In genomic region chr17:75749545-75750389, GRCh38 we compare ENCODE assay signal across 1 cellular context.
TF ChIP-seq lines count a peak whose summit lies in the region.

No MANE protein-coding gene starts in this region.

TF ChIP-seq in K562, 482 proteins besides CTCF, POLR2A, EP300 and RAD21 (continued from another document and continues in another):
- TF ChIP-seq PATZ1 (CRISPR knock-in tag; IDR thresholded peaks at IDR 0.05; ENCODE audit: borderline replicate concordance), result no peak
- TF ChIP-seq BRF1 (IDR thresholded peaks at IDR 0.05; ENCODE audit: borderline replicate concordance, extremely low read depth, insufficient read length), result no peak
- TF ChIP-seq ZNF740 (CRISPR knock-in tag; IDR thresholded peaks at IDR 0.05), result 0 out of 2 replicates have a peak, but pooled peaks have one; percentile 39
- no peak for TF ChIP-seq ZNF740 (tag; IDR thresholded peaks at IDR 0.05)
- no peak for TF ChIP-seq TCF3 (CRISPR knock-in tag; IDR thresholded peaks at IDR 0.05)
- TF ChIP-seq ETS1 (conservative IDR thresholded peaks at IDR 0.05; ENCODE audit: control insufficient read depth, low read depth, low read length), result no peak
- 0 out of 2 replicates have a peak, but pooled peaks have one; percentile 29 for TF ChIP-seq MYC (IDR thresholded peaks at IDR 0.05; ENCODE audit: low read depth, low read length)
- no peak for TF ChIP-seq MYC (CRISPR knock-in tag; IDR thresholded peaks at IDR 0.05; ENCODE audit: borderline replicate concordance, low read depth)
- no peak for TF ChIP-seq NR1H2 (CRISPR knock-in tag; IDR thresholded peaks at IDR 0.05)
- TF ChIP-seq, protein P1, sequence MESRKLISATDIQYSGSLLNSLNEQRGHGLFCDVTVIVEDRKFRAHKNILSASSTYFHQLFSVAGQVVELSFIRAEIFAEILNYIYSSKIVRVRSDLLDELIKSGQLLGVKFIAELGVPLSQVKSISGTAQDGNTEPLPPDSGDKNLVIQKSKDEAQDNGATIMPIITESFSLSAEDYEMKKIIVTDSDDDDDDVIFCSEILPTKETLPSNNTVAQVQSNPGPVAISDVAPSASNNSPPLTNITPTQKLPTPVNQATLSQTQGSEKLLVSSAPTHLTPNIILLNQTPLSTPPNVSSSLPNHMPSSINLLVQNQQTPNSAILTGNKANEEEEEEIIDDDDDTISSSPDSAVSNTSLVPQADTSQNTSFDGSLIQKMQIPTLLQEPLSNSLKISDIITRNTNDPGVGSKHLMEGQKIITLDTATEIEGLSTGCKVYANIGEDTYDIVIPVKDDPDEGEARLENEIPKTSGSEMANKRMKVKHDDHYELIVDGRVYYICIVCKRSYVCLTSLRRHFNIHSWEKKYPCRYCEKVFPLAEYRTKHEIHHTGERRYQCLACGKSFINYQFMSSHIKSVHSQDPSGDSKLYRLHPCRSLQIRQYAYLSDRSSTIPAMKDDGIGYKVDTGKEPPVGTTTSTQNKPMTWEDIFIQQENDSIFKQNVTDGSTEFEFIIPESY (CRISPR knock-in tag; IDR thresholded peaks at IDR 0.05), result 0 out of 2 replicates have a peak, but pooled peaks have one; percentile 39
- no peak for TF ChIP-seq ZNF444 (CRISPR knock-in tag; IDR thresholded peaks at IDR 0.05)
- TF ChIP-seq HNRNPLL (IDR thresholded peaks at IDR 0.05; ENCODE audit: low read depth, low read length, poor library complexity, severe bottlenecking), result no peak
- TF ChIP-seq CHD1 (IDR thresholded peaks at IDR 0.05; ENCODE audit: low read length), result no peak
- no peak for TF ChIP-seq PHF20 (IDR thresholded peaks at IDR 0.05; ENCODE audit: partially characterized antibody)
- no peak for TF ChIP-seq FOSL1 (tag; conservative IDR thresholded peaks at IDR 0.05)
- TF ChIP-seq STAT5B (CRISPR knock-in tag; IDR thresholded peaks at IDR 0.05), result no peak
- peak; percentile 65 for TF ChIP-seq RB1 (IDR thresholded peaks at IDR 0.05; ENCODE audit: low read depth)
- TF ChIP-seq ID3 (CRISPR knock-in tag; IDR thresholded peaks at IDR 0.05), result no peak
- TF ChIP-seq ID3 (tag; IDR thresholded peaks at IDR 0.05), result no peak
- TF ChIP-seq ZNF717 (CRISPR knock-in tag; IDR thresholded peaks at IDR 0.05), result no peak
- TF ChIP-seq ADNP (tag; IDR thresholded peaks at IDR 0.05), result no peak
- TF ChIP-seq ZNF79 (CRISPR knock-in tag; IDR thresholded peaks at IDR 0.05; ENCODE audit: low read depth), result no peak
- TF ChIP-seq ATF7 (IDR thresholded peaks at IDR 0.05), result no peak; the same call in none of the 2 replicates
- no peak for TF ChIP-seq E2F8 (IDR thresholded peaks at IDR 0.05; ENCODE audit: low read depth, partially characterized antibody)
- TF ChIP-seq HES1 (IDR thresholded peaks at IDR 0.05; ENCODE audit: low read depth), result no peak
- TF ChIP-seq TCFL5 (CRISPR knock-in tag; conservative IDR thresholded peaks at IDR 0.05), result no peak
- no peak for TF ChIP-seq L3MBTL2 (IDR thresholded peaks at IDR 0.05)
- TF ChIP-seq CHAMP1 (IDR thresholded peaks at IDR 0.05), result no peak
- TF ChIP-seq SMAD3 (CRISPR knock-in tag; conservative IDR thresholded peaks at IDR 0.05), result no peak
- TF ChIP-seq MYBL2 (IDR thresholded peaks at IDR 0.05; ENCODE audit: low read depth), result no peak
- TF ChIP-seq MYBL2 (CRISPR knock-in tag; IDR thresholded peaks at IDR 0.05; ENCODE audit: borderline replicate concordance), result no peak
- no peak for TF ChIP-seq FUS (optimal IDR thresholded peaks at IDR 0.05; ENCODE audit: low read depth, low read length)
- no peak for TF ChIP-seq TEAD1 (CRISPR knock-in tag; IDR thresholded peaks at IDR 0.05)
- TF ChIP-seq NCOA2 (IDR thresholded peaks at IDR 0.05; ENCODE audit: partially characterized antibody in 2 of 2), result no peak
- no peak for TF ChIP-seq ZNF668 (CRISPR knock-in tag; IDR thresholded peaks at IDR 0.05)
- TF ChIP-seq, protein P2, sequence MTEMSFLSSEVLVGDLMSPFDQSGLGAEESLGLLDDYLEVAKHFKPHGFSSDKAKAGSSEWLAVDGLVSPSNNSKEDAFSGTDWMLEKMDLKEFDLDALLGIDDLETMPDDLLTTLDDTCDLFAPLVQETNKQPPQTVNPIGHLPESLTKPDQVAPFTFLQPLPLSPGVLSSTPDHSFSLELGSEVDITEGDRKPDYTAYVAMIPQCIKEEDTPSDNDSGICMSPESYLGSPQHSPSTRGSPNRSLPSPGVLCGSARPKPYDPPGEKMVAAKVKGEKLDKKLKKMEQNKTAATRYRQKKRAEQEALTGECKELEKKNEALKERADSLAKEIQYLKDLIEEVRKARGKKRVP (CRISPR knock-in tag; IDR thresholded peaks at IDR 0.05), result 0 out of 2 replicates have a peak, but pooled peaks have one; percentile 28
- TF ChIP-seq, protein P3, sequence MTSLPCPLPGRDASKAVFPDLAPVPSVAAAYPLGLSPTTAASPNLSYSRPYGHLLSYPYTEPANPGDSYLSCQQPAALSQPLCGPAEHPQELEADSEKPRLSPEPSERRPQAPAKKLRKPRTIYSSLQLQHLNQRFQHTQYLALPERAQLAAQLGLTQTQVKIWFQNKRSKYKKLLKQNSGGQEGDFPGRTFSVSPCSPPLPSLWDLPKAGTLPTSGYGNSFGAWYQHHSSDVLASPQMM (CRISPR knock-in tag; IDR thresholded peaks at IDR 0.05), result no peak
- TF ChIP-seq, protein P4, sequence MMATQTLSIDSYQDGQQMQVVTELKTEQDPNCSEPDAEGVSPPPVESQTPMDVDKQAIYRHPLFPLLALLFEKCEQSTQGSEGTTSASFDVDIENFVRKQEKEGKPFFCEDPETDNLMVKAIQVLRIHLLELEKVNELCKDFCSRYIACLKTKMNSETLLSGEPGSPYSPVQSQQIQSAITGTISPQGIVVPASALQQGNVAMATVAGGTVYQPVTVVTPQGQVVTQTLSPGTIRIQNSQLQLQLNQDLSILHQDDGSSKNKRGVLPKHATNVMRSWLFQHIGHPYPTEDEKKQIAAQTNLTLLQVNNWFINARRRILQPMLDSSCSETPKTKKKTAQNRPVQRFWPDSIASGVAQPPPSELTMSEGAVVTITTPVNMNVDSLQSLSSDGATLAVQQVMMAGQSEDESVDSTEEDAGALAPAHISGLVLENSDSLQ (IDR thresholded peaks at IDR 0.05), result no peak
- no peak for TF ChIP-seq HOMEZ (CRISPR knock-in tag; IDR thresholded peaks at IDR 0.05)
- no peak for TF ChIP-seq ZNF551 (CRISPR knock-in tag; IDR thresholded peaks at IDR 0.05)
- TF ChIP-seq KLF1 (tag; IDR thresholded peaks at IDR 0.05), result no peak
- no peak for TF ChIP-seq ZKSCAN1 (IDR thresholded peaks at IDR 0.05; ENCODE audit: low read depth, low read length)
- peak; percentile 20; the same call in 1 of the 2 replicates for TF ChIP-seq JUND (IDR thresholded peaks at IDR 0.05; ENCODE audit: borderline replicate concordance, low read depth, low read length)
- no peak for TF ChIP-seq JUND (tag; IDR thresholded peaks at IDR 0.05; ENCODE audit: borderline replicate concordance, low read depth, low read length)
- no peak for TF ChIP-seq PHF8 (IDR thresholded peaks at IDR 0.05; ENCODE audit: borderline replicate concordance, low read length)
- no peak for TF ChIP-seq NR2C2 (CRISPR knock-in tag; IDR thresholded peaks at IDR 0.05)
- TF ChIP-seq NR2C2 (tag; IDR thresholded peaks at IDR 0.05), result no peak
- TF ChIP-seq RCOR1 (IDR thresholded peaks at IDR 0.05; ENCODE audit: borderline replicate concordance in 1 of 2, low read depth in 2 of 2, low read length in 2 of 2), result 0 out of 4 replicates have a peak, but pooled peaks of 1 of the 2 experiments have one; percentile 5
- no peak for TF ChIP-seq ZNF347 (CRISPR knock-in tag; IDR thresholded peaks at IDR 0.05; ENCODE audit: low read depth)
- TF ChIP-seq TARDBP (IDR thresholded peaks at IDR 0.05), result no peak
- no peak for TF ChIP-seq XRCC3 (IDR thresholded peaks at IDR 0.05)
